ENCODE assay signal across 2 cellular contexts in genomic region chr2:177483531-177483930, GRCh38.
TF ChIP-seq lines count a peak whose summit lies in the region.

No MANE protein-coding gene starts in this region.

TF ChIP-seq in IMR-90, 13 proteins besides CTCF, POLR2A, EP300 and RAD21:
- no peak for TF ChIP-seq MXI1 (IDR thresholded peaks at IDR 0.05; ENCODE audit: borderline replicate concordance, low read depth, low read length)
- TF ChIP-seq RFX5 (IDR thresholded peaks at IDR 0.05; ENCODE audit: low read depth, low read length) = no peak
- peak; percentile 49; the same call in 1 of the 2 replicates for TF ChIP-seq MAFK (IDR thresholded peaks at IDR 0.05; ENCODE audit: low read depth, low read length)
- no peak for TF ChIP-seq CHD1 (IDR thresholded peaks at IDR 0.05; ENCODE audit: low read depth, low read length)
TF ChIP-seq in IMR-90: peak in this region for 1.

TF ChIP-seq in K562, 482 proteins besides CTCF, POLR2A, EP300 and RAD21:
- TF ChIP-seq MAFF (IDR thresholded peaks at IDR 0.05; ENCODE audit: low read length) = peak; percentile 37; the same call in 1 of the 2 replicates
- peak; percentile 82 for TF ChIP-seq ZNF316 (IDR thresholded peaks at IDR 0.05)
- TF ChIP-seq, protein P1, sequence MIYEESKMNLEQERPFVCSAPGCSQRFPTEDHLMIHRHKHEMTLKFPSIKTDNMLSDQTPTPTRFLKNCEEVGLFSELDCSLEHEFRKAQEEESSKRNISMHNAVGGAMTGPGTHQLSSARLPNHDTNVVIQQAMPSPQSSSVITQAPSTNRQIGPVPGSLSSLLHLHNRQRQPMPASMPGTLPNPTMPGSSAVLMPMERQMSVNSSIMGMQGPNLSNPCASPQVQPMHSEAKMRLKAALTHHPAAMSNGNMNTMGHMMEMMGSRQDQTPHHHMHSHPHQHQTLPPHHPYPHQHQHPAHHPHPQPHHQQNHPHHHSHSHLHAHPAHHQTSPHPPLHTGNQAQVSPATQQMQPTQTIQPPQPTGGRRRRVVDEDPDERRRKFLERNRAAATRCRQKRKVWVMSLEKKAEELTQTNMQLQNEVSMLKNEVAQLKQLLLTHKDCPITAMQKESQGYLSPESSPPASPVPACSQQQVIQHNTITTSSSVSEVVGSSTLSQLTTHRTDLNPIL (CRISPR knock-in tag; IDR thresholded peaks at IDR 0.05) = no peak
- TF ChIP-seq ZNF133 (CRISPR knock-in tag; IDR thresholded peaks at IDR 0.05) = no peak
- TF ChIP-seq MAFG (tag; conservative IDR thresholded peaks at IDR 0.05) = peak; percentile 31
- TF ChIP-seq C11orf30 (IDR thresholded peaks at IDR 0.05; ENCODE audit: low read depth) = peak; percentile 57; the same call in 1 of the 2 replicates
TF ChIP-seq in K562: peak in this region for 4.
